ENCODE assay signal across 8 cellular contexts in the genomic region with DNA sequence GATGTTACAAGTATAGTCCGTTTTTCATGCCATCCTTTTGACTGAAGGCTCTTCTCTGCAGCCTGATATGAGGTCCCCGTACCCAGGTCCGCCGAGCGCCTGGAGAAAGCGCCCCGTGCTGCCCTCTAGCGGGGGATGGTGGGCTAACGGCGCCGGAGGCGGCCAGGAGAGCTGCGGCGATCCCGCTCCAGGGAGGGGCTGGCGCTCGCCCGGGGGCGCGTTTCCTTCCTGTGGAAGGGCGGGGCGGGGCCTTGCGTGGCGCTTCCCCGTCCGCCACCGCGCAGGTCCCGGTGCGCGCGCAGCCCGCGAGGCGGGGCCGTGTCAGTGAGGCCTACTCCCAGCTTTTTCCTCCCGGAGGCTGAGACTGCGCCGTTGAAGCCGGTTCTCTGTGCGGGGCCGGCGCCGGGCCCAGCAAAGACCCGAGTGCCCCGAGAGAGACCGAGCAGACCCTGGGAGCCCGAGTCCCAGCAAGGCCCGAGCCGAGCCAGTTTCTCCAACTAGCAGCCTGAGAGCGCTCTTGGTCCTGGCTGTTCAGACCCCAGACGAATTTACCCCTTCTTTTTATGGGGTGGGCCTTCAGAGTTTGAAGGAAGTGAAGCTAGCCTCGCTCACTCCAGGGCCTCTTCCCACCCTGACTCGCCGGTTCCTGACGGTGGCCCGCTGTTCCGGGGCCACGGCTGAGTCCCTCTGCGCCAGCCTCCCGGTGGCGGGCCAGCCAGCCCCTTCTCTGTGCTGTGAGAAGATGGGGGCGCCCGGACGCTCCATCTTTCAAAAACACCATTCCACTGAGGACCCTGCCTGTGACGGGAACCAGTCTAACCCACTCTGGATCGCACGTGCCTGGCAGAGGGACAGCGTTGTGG. TPM values are rescaled to one million over a fixed set of nuclear protein-coding genes. Genes with fewer than 3 reads are reported as not detected.
DNase-seq lines count a peak whose midpoint lies in the region; ATAC-seq and TF ChIP-seq lines count a peak whose summit lies in the region.

No MANE protein-coding gene starts in this region.

- peak; percentile 67 for TF ChIP-seq CTCF in Calu3 (IDR thresholded peaks at IDR 0.05; ENCODE audit: unreplicated experiment)
- TF ChIP-seq CTCF in endothelial cell (IDR thresholded peaks at IDR 0.05; ENCODE audit: unreplicated experiment): peak; percentile 89

- peaks cover 28% of the 10 kb centered on the region for H3K36me3 Mint-ChIP-seq in Calu3 (ENCODE audit: insufficient read depth, unreplicated experiment)
- peaks cover 29% of the 10 kb centered on the region for H3K36me3 Mint-ChIP-seq in endothelial cell (ENCODE audit: low read depth, unreplicated experiment)

- CTCF ChIA-PET in Calu3 (lab: Charles Lee): interaction anchor here (0.6 to 1.2 kb wide), 5 partner anchors 34 to 1698 kb away, joined by 3 to 4 read pairs (median 3); a partner anchor contains a TSS

- peak; percentile 88 for ATAC-seq in GM21381 (IDR thresholded peaks at IDR 0.05; ENCODE audit: unreplicated experiment)

- DNase-seq in Calu3: peak; percentile 97
- peak in 75 of 76 experiments; percentile 47 to 99 (median 95) for DNase-seq in HUDEP-2 (lab: John Stamatoyannopoulos, UW; ENCODE audit: unreplicated experiment in 76 of 76)
- DNase-seq in NOMO-1 treated with dmso at 0.1 percent for 144 hours (lab: John Stamatoyannopoulos, UW; ENCODE audit: unreplicated experiment): peak; percentile 91
- peak; percentile 99 for DNase-seq in activated CD8-positive, alpha-beta memory T cell treated with anti-CD3 and anti-CD28 coated beads, Interleukin-2, amount 50 U/mL, for 4 hours
- DNase-seq in endothelial cell (ENCODE audit: low spot score): peak; percentile 100
- peak; percentile 98 for DNase-seq in midbrain (lab: John Stamatoyannopoulos, UW)
- DNase-seq in stimulated activated CD8-positive, alpha-beta memory T cell treated with anti-CD3 and anti-CD28 coated beads, Interleukin-2, amount 100 ng/mL, for 1 hour (ENCODE audit: low read depth in 2 of 2): peak; percentile 97 to 99

- peak overlapping the region; percentile 67 for H3K4me3 Mint-ChIP-seq in Calu3 (ENCODE audit: low read depth, unreplicated experiment)
- peak overlapping the region; percentile 65 for H3K4me3 Mint-ChIP-seq in endothelial cell (ENCODE audit: unreplicated experiment)

- intact Hi-C loops in Calu3 (cut with micrococcal nuclease; ENCODE audit: unreplicated experiment): no loop called here

- TSS peak; percentile 67 for BruUV-seq in Calu3 (replicated peaks; lab: Mats Ljungman, UMichigan)

- H3K27ac Mint-ChIP-seq in Calu3 (ENCODE audit: unreplicated experiment): no peak overlapping the region
- H3K27ac Mint-ChIP-seq in endothelial cell (ENCODE audit: unreplicated experiment): no peak overlapping the region

- H3K27me3 Mint-ChIP-seq in Calu3 (ENCODE audit: unreplicated experiment) (no peaks in the 10 kb centered on the region), endothelial cell (ENCODE audit: unreplicated experiment) (no peaks in the 10 kb centered on the region)

- no peaks in the 10 kb centered on the region for H3K9me3 Mint-ChIP-seq in Calu3 (ENCODE audit: low read depth, unreplicated experiment)
- H3K9me3 Mint-ChIP-seq in endothelial cell (ENCODE audit: unreplicated experiment): no peaks in the 10 kb centered on the region

- H3K4me1 Mint-ChIP-seq in Calu3 (ENCODE audit: low read depth, unreplicated experiment) (peaks cover 8% of the 10 kb centered on the region), endothelial cell (ENCODE audit: unreplicated experiment) (peaks cover 10% of the 10 kb centered on the region)

RNA-seq across cellular contexts. Expression of a gene that starts 9.7 kb away (rescaled TPM):
- total RNA-seq in Calu3 (2022) (12.5 and 13.9 TPM in 2 replicates), endothelial cell (ENCODE audit: unreplicated experiment) (20.9 TPM)

Comparison
In these comparisons a context has a peak if more than half of its experiments do, and no peak if none do; other contexts are left out.
1. Peak in every context shown above with its lines: DNase-seq and ATAC-seq.